ENCODE assay signal across 1 cellular context in the genomic region with DNA sequence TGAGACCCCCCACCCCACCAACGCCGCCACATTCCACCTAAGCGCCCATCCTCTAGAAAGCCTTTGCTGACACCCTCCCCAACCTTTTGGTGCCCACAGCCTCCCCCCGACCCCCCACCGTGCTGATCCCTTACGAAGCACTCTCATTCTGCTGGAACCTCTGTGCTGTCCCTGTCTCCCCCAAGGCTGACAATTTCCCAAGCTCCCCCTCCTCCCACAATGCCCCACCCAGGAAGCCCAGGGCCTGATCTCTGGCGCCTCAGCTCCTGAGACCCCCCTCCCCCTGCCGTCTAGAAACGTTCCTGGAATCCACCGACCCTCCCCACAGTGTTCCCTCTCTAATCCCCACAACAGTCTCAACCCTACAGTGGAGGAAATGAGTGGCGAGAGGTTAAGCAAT.
TF ChIP-seq lines count a peak whose summit lies in the region.

No MANE protein-coding gene starts in this region.

TF ChIP-seq in HepG2, 621 proteins besides CTCF, POLR2A, EP300 and RAD21:
- TF ChIP-seq TP53 (CRISPR knock-in tag; conservative IDR thresholded peaks at IDR 0.05) (no peak), ZNF484 (CRISPR knock-in tag; IDR thresholded peaks at IDR 0.05; ENCODE audit: borderline replicate concordance, low read depth) (no peak), FOXJ3 (CRISPR knock-in tag; IDR thresholded peaks at IDR 0.05; ENCODE audit: borderline replicate concordance) (no peak), RXRA (CRISPR knock-in tag; IDR thresholded peaks at IDR 0.05) (no peak), ZNF773 (CRISPR knock-in tag; IDR thresholded peaks at IDR 0.05; ENCODE audit: borderline replicate concordance) (no peak), ATAD3A (CRISPR knock-in tag; IDR thresholded peaks at IDR 0.05) (no peak), THAP11 (CRISPR knock-in tag; IDR thresholded peaks at IDR 0.05) (no peak), MED1 (CRISPR knock-in tag; IDR thresholded peaks at IDR 0.05) (no peak), ZBTB42 (CRISPR knock-in tag; IDR thresholded peaks at IDR 0.05) (no peak), ZNF615 (CRISPR knock-in tag; IDR thresholded peaks at IDR 0.05; ENCODE audit: borderline replicate concordance) (no peak), ZNF12 (CRISPR knock-in tag; IDR thresholded peaks at IDR 0.05) (no peak), TOE1 (CRISPR knock-in tag; IDR thresholded peaks at IDR 0.05) (no peak), ZNF274 (CRISPR knock-in tag; IDR thresholded peaks at IDR 0.05) (no peak), HNF4G (IDR thresholded peaks at IDR 0.05; ENCODE audit: borderline replicate concordance, low read depth, low read length) (no peak), HNF4G (CRISPR knock-in tag; IDR thresholded peaks at IDR 0.05; ENCODE audit: borderline replicate concordance, low read depth) (no peak), MTA1 (CRISPR knock-in tag; IDR thresholded peaks at IDR 0.05; ENCODE audit: borderline replicate concordance) (no peak), NONO (IDR thresholded peaks at IDR 0.05) (no peak), NONO (CRISPR knock-in tag; conservative IDR thresholded peaks at IDR 0.05) (no peak)
- TF ChIP-seq, protein P1, sequence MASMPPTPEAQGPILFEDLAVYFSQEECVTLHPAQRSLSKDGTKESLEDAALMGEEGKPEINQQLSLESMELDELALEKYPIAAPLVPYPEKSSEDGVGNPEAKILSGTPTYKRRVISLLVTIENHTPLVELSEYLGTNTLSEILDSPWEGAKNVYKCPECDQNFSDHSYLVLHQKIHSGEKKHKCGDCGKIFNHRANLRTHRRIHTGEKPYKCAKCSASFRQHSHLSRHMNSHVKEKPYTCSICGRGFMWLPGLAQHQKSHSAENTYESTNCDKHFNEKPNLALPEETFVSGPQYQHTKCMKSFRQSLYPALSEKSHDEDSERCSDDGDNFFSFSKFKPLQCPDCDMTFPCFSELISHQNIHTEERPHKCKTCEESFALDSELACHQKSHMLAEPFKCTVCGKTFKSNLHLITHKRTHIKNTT (CRISPR knock-in tag; IDR thresholded peaks at IDR 0.05): no peak
- TF ChIP-seq, protein P2, sequence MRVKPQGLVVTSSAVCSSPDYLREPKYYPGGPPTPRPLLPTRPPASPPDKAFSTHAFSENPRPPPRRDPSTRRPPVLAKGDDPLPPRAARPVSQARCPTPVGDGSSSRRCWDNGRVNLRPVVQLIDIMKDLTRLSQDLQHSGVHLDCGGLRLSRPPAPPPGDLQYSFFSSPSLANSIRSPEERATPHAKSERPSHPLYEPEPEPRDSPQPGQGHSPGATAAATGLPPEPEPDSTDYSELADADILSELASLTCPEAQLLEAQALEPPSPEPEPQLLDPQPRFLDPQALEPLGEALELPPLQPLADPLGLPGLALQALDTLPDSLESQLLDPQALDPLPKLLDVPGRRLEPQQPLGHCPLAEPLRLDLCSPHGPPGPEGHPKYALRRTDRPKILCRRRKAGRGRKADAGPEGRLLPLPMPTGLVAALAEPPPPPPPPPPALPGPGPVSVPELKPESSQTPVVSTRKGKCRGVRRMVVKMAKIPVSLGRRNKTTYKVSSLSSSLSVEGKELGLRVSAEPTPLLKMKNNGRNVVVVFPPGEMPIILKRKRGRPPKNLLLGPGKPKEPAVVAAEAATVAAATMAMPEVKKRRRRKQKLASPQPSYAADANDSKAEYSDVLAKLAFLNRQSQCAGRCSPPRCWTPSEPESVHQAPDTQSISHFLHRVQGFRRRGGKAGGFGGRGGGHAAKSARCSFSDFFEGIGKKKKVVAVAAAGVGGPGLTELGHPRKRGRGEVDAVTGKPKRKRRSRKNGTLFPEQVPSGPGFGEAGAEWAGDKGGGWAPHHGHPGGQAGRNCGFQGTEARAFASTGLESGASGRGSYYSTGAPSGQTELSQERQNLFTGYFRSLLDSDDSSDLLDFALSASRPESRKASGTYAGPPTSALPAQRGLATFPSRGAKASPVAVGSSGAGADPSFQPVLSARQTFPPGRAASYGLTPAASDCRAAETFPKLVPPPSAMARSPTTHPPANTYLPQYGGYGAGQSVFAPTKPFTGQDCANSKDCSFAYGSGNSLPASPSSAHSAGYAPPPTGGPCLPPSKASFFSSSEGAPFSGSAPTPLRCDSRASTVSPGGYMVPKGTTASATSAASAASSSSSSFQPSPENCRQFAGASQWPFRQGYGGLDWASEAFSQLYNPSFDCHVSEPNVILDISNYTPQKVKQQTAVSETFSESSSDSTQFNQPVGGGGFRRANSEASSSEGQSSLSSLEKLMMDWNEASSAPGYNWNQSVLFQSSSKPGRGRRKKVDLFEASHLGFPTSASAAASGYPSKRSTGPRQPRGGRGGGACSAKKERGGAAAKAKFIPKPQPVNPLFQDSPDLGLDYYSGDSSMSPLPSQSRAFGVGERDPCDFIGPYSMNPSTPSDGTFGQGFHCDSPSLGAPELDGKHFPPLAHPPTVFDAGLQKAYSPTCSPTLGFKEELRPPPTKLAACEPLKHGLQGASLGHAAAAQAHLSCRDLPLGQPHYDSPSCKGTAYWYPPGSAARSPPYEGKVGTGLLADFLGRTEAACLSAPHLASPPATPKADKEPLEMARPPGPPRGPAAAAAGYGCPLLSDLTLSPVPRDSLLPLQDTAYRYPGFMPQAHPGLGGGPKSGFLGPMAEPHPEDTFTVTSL (CRISPR knock-in tag; IDR thresholded peaks at IDR 0.05; ENCODE audit: borderline replicate concordance): no peak
